8 cellular contexts compared by ENCODE assay signal in the genomic region with DNA sequence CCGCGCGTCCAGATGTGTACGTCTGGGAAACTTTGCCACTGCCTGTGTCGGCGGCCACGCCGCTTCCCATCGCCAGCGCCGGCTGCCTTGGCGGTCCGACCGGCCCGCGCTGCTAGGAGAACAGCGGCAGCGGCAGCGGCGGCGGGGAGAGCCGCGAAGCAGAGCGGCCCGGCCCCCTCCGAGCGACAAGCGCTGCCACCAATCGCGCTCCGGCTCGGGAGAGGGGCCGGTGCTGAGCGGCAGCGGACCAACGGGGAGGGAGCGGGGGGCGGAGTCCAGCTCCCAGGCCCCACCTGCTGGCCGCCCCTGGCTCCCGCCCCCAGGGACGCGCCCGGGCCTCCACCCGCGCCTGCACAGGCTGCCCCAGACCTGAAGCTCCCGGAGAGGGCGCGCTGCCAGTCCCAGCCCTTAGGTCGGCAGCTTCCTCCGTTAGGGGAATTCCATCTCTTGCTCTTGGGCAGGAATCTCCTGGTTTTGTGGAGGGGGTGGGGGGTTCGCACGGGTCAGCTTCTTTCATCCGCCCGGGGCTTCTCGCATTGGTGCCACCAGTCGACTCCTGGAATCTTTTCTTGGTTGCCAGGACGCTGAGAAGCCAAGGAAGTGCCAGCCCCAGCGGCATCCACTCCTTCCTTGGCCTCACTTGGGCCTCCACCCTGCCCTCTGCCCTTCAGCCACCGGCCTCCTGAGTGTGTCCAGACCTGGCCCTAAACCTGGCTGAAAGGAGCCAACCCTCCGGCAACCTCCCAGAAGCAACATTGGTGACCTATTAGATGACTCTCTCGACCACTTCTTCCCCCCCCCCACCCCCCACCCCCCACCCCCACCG. TPM values are rescaled to one million over a fixed set of nuclear protein-coding genes. Genes with fewer than 3 reads are reported as not detected.
A peak's percentile ranks its signal among the peaks of the same experiment; 100 is the strongest.
DNase-seq lines count a peak whose midpoint lies in the region; ATAC-seq and TF ChIP-seq lines count a peak whose summit lies in the region.

A gene (minus strand): TSS at position 125 of the 826 bp plus-strand sequence.

- peaks cover 0 to 16% of the 10 kb centered on the region in 2 donors for H3K36me3 Mint-ChIP-seq in activated naive CD4-positive, alpha-beta T cell treated with anti-CD3 and anti-CD28 coated beads, Interleukin-2, amount 50 U/mL, for 72 hours

- H3K4me1 ChIP-seq in HAP-1 = peaks cover 11% of the 10 kb centered on the region

- in situ Hi-C loops in HAP-1 (cut with MboI; ENCODE audit: low sequenced_read_pairs) = no loop called here

- peak within 1 kb of the TSS; percentile 37 for H3K27ac ChIP-seq in temporal lobe (ENCODE audit: low read depth, low read length)

- H3K36me3 ChIP-seq in HAP-1 (replicated peaks) (no peaks in the 10 kb centered on the region), MG63 (no peaks in the 10 kb centered on the region)

- H3K27ac Mint-ChIP-seq in activated naive CD4-positive, alpha-beta T cell treated with anti-CD3 and anti-CD28 coated beads, Interleukin-2, amount 50 U/mL, for 72 hours = peak within 1 kb of the TSS; percentile 44 to 59

- H3K4me3 ChIP-seq in HAP-1 = peak within 1 kb of the TSS; percentile 68
- H3K4me3 ChIP-seq in MG63 = peak within 1 kb of the TSS; percentile 84

- no peaks in the 10 kb centered on the region for H3K27me3 ChIP-seq in HAP-1 (ENCODE audit: low read depth)
- H3K27me3 ChIP-seq in MG63 = no peaks in the 10 kb centered on the region

- TF ChIP-seq CTCF in omental fat pad (IDR thresholded peaks at IDR 0.05) = no peak

- H3K9me3 ChIP-seq in HAP-1 (no peaks in the 10 kb centered on the region), MG63 (no peaks in the 10 kb centered on the region)

- ATAC-seq in activated naive CD4-positive, alpha-beta T cell treated with anti-CD3 and anti-CD28 coated beads, Interleukin-2, amount 50 U/mL, for 72 hours = peak; percentile 94 to 97
- ATAC-seq in omental fat pad (ENCODE audit: low FRiP score) = peak; percentile 96

- no peaks in the 10 kb centered on the region for H3K9me3 Mint-ChIP-seq in activated naive CD4-positive, alpha-beta T cell treated with anti-CD3 and anti-CD28 coated beads, Interleukin-2, amount 50 U/mL, for 72 hours

- peak; percentile 74 for DNase-seq in GM04504 (ENCODE audit: low read depth)
- peak; percentile 91 to 93 for DNase-seq in HAP-1 (ENCODE audit: low spot score in 2 of 2)
- peak; percentile 96 for DNase-seq in MG63
- peak; percentile 88 for DNase-seq in SIG-M5 treated with dmso at 0.1 percent for 504 hours (lab: John Stamatoyannopoulos, UW; ENCODE audit: unreplicated experiment)
- DNase-seq in activated naive CD4-positive, alpha-beta T cell treated with anti-CD3 and anti-CD28 coated beads, Interleukin-2, amount 50 U/mL, for 72 hours (ENCODE audit: low spot score in 2 of 2) = peak; percentile 82 to 89
- DNase-seq in glomerular endothelial cell (ENCODE audit: extremely low read depth, low read depth, low spot score) = peak; percentile 14
- peak; percentile 60 for DNase-seq in omental fat pad (ENCODE audit: low spot score)

RNA-seq across cellular contexts. Expression of the gene that starts here (rescaled TPM):
- total RNA-seq in MG63 (2014; rRNA removed; shearing (Covaris generic); ENCODE audit: low replicate concordance) = 12.9 and 25.3 TPM in 2 replicates
- 10 to 100 TPM in 1 of 2 donors, 1 to 10 TPM in 1; 2.0 to 19.2 TPM for total RNA-seq in activated naive CD4-positive, alpha-beta T cell treated with anti-CD3 and anti-CD28 coated beads, Interleukin-2, amount 50 U/mL, for 72 hours
- total RNA-seq in glomerular endothelial cell (21.4 and 101 TPM in 2 replicates), omental fat pad (10 to 100 TPM; 21.0 to 47.4 (median 35.7) TPM), temporal lobe (15.0 TPM)

Comparison
In these comparisons a context has a peak if more than half of its experiments do, and no peak if none do; other contexts are left out.
1. Peak in every context shown above with its lines: DNase-seq, ATAC-seq, H3K4me3 ChIP-seq and H3K27ac ChIP-seq.
2. DNase-seq: peak in every context shown above with its lines; median percentile 96 in MG63; 92 in HAP-1; 88 in SIG-M5 treated with dmso at 0.1 percent for 504 hours; 86 in activated naive CD4-positive, alpha-beta T cell treated with anti-CD3 and anti-CD28 coated beads, Interleukin-2, amount 50 U/mL, for 72 hours; 74 in GM04504; 60 in omental fat pad; 14 in glomerular endothelial cell.